In the genomic region with DNA sequence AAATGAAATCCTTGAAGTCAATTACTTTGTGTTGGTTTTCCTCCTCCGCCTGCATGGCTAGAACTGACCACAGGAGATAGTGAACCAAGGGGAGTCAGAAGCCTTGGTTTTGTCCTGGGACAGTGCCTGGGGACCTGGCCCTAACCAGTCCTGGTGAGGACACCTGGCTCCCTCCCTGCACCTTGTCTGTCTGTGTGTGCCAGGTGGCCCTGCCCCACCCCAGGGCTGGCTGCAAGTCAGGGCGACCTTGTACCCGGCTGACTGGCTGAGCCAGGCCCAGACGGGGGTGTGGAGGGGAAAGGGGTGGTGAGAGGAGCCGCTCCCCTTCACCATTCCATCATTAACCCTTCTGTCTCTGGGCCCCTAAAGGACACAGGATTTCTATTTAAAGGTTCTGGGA, we compare ENCODE assay signal across 16 cellular contexts. TPM values are rescaled to one million over a fixed set of nuclear protein-coding genes. Genes with fewer than 3 reads are reported as not detected.
A peak's percentile ranks its signal among the peaks of the same experiment; 100 is the strongest.
DNase-seq lines count a peak whose midpoint lies in the region; ATAC-seq and TF ChIP-seq lines count a peak whose summit lies in the region.
"Had no signal": no experiment of that assay in that cellular context is flagged by ENCODE, and none has a peak within 500 bp of the region (broad histone marks: within the 10 kb centered on the region; RNA-seq: fewer than 3 reads in every experiment).

No MANE protein-coding gene starts in this region.

- 46% methylated on average over 5 of the region's 5 CpGs for WGBS in hepatocyte (ENCODE audit: low lambda C conversion rate, missing lambda C conversion rate)
- 28% methylated on average over 5 of the region's 5 CpGs for WGBS in prostate gland
- WGBS in SK-N-SH (ENCODE audit: low lambda C conversion rate), result 88% methylated on average over 2 of the region's 5 CpGs

- no peak for TF ChIP-seq CTCF in RWPE1 (conservative IDR thresholded peaks at IDR 0.05; ENCODE audit: low read depth)
- TF ChIP-seq CTCF in hepatocyte (IDR thresholded peaks at IDR 0.05; ENCODE audit: poor library complexity), result no peak
- TF ChIP-seq CTCF in prostate gland (IDR thresholded peaks at IDR 0.05), result no peak
- no peak for TF ChIP-seq CTCF in GM13976 (IDR thresholded peaks at IDR 0.05; ENCODE audit: borderline replicate concordance, control extremely low read depth, extremely low read depth, insufficient read depth, missing control alignments)
- TF ChIP-seq CTCF in SK-N-SH (IDR thresholded peaks at IDR 0.05), result no peak

- H3K9me2 ChIP-seq in hepatocyte (replicated peaks; ENCODE audit: insufficient read depth) (no peaks in the 10 kb centered on the region), SK-N-SH (no peaks in the 10 kb centered on the region)

- TF ChIP-seq EP300 in SK-N-SH (IDR thresholded peaks at IDR 0.05; ENCODE audit: borderline replicate concordance in 1 of 2, low read depth in 1 of 2, low read length in 1 of 2), result no peak

- intact Hi-C loops in prostate gland (cut with DNase I), result no loop called here

- no peaks in the 10 kb centered on the region for H3K9me3 ChIP-seq in BLaER1 treated with 17β-estradiol and CSF1 and Interleukin-3, amounts not matched to agents 10 nM and 100 nM (replicated peaks in 1 of 11)
- H3K9me3 ChIP-seq in hepatocyte (ENCODE audit: low read depth) (no peaks in the 10 kb centered on the region), prostate gland (no peaks in the 10 kb centered on the region), SK-N-SH (no peaks in the 10 kb centered on the region)
- H3K9me3 ChIP-seq: gastroesophageal sphincter, psoas muscle had no signal

- peak; percentile 62 for TF ChIP-seq POLR2A in prostate gland (IDR thresholded peaks at IDR 0.05)

- H3K27ac ChIP-seq in BLaER1 treated with 17β-estradiol and CSF1 and Interleukin-3, amounts not matched to agents 10 nM and 100 nM, result no peak overlapping the region; a peak in 1 of 22 replicates
- H3K27ac ChIP-seq in RWPE1, result peak overlapping the region; percentile 77
- peak overlapping the region; percentile 27 for H3K27ac ChIP-seq in hepatocyte
- H3K27ac ChIP-seq in prostate gland, result peak overlapping the region; percentile 24 to 36
- no peak overlapping the region for H3K27ac ChIP-seq in SK-N-SH (ENCODE audit: low read depth in 2 of 2, low read length in 1 of 2)
- H3K27ac ChIP-seq: gastroesophageal sphincter had no signal

- peaks cover 4 to 14% (median 12%) of the 10 kb centered on the region in 11 experiments; a peak in 17 of 22 replicates for H3K36me3 ChIP-seq in BLaER1 treated with 17β-estradiol and CSF1 and Interleukin-3, amounts not matched to agents 10 nM and 100 nM
- H3K36me3 ChIP-seq in hepatocyte (replicated peaks; ENCODE audit: insufficient read depth, low read depth), result no peaks in the 10 kb centered on the region
- no peaks in the 10 kb centered on the region for H3K36me3 ChIP-seq in prostate gland
- peaks cover 3 to 8% of the 10 kb centered on the region in 2 experiments for H3K36me3 ChIP-seq in SK-N-SH (replicated peaks in 1 of 2; ENCODE audit: control insufficient read depth in 1 of 2, insufficient read depth in 2 of 2, low read length in 1 of 2)

- peaks cover 0 to 40% (median 11%) of the 10 kb centered on the region in 11 experiments; a peak in 13 of 22 replicates for H4K20me1 ChIP-seq in BLaER1 treated with 17β-estradiol and CSF1 and Interleukin-3, amounts not matched to agents 10 nM and 100 nM
- H4K20me1 ChIP-seq in hepatocyte (ENCODE audit: insufficient read depth, poor library complexity, severe bottlenecking) (no peaks in the 10 kb centered on the region), SK-N-SH (ENCODE audit: insufficient read depth) (no peaks in the 10 kb centered on the region)

- TF ChIP-seq RAD21 in SK-N-SH (IDR thresholded peaks at IDR 0.05; ENCODE audit: low read length), result no peak

- DNase-seq in RWPE1 (ENCODE audit: low spot score) (no peak), hepatocyte (ENCODE audit: low spot score) (no peak), prostate gland (ENCODE audit: low spot score) (peak; percentile 48), GM13976 (ENCODE audit: low spot score) (no peak), GOT3 (lab: John Stamatoyannopoulos, UW) (no peak), SK-N-SH (no peak)
- DNase-seq: activated CD8-positive, alpha-beta memory T cell treated with anti-CD3 and anti-CD28 coated beads, Interleukin-2, amount 50 U/mL, for 4 hours; COR-L47; NCI-H2029 treated with DMSO at 0.1 percent for 48 hours; NCI-H774; psoas muscle; T-helper 17 cell had no signal

- H2AFZ ChIP-seq in hepatocyte (no peak overlapping the region), SK-N-SH (ENCODE audit: low read depth) (no peak overlapping the region)

- H3K27me3 ChIP-seq in BLaER1 treated with 17β-estradiol and CSF1 and Interleukin-3, amounts not matched to agents 10 nM and 100 nM, result peaks cover 0 to 9% (median 0%) of the 10 kb centered on the region in 11 experiments; a peak in 3 of 22 replicates
- no peaks in the 10 kb centered on the region for H3K27me3 ChIP-seq in hepatocyte
- H3K27me3 ChIP-seq in prostate gland (replicated peaks; ENCODE audit: insufficient read depth), result no peaks in the 10 kb centered on the region
- H3K27me3 ChIP-seq in SK-N-SH (ENCODE audit: insufficient read depth), result no peaks in the 10 kb centered on the region
- H3K27me3 ChIP-seq: gastroesophageal sphincter had no signal

- POLR2A ChIA-PET in RWPE1 (lab: Yijun Ruan, JAX; ENCODE audit: low non-redundant PET) (no interaction called here), SK-N-SH (lab: Yijun Ruan, JAX) (no interaction called here)

- peaks cover 20% of the 10 kb centered on the region for H3F3A ChIP-seq in SK-N-SH (replicated peaks; ENCODE audit: insufficient read depth)

- H3K79me2 ChIP-seq in hepatocyte (no peaks in the 10 kb centered on the region), SK-N-SH (ENCODE audit: insufficient read depth) (no peaks in the 10 kb centered on the region)

- CTCF ChIA-PET in RWPE1 (lab: Yijun Ruan, JAX), result no interaction called here
- CTCF ChIA-PET in SK-N-SH (lab: Yijun Ruan, JAX), result interaction anchor here (0.9 to 10.6 kb wide), 4 partner anchors 12 to 17 kb away, joined by 3 to 94 read pairs (median 18); no protein-coding TSS in a partner anchor

- no peak overlapping the region for H3K4me3 ChIP-seq in BLaER1 treated with 17β-estradiol and CSF1 and Interleukin-3, amounts not matched to agents 10 nM and 100 nM
- H3K4me3 ChIP-seq in hepatocyte (no peak overlapping the region), prostate gland (no peak overlapping the region), SK-N-SH (ENCODE audit: low read depth in 2 of 2, low read length in 1 of 2) (no peak overlapping the region)
- H3K4me3 ChIP-seq: gastroesophageal sphincter, psoas muscle had no signal

- peak overlapping the region in 1 of 11 experiments; percentile 4; a peak in 2 of 22 replicates for H3K9ac ChIP-seq in BLaER1 treated with 17β-estradiol and CSF1 and Interleukin-3, amounts not matched to agents 10 nM and 100 nM
- H3K9ac ChIP-seq in SK-N-SH, result no peak overlapping the region

- ATAC-seq in HG02981 (IDR thresholded peaks at IDR 0.05; ENCODE audit: unreplicated experiment), result no peak
- ATAC-seq: activated CD4-positive, CD25-positive, alpha-beta regulatory T cell treated with anti-CD3 and anti-CD28 coated beads, Interleukin-2, amount 50 U/mL, for 24 hours; gastroesophageal sphincter; T-helper 17 cell had no signal

- in situ Hi-C loops in GM13976 (cut with MboI; ENCODE audit: low sequenced_read_pairs, unreplicated experiment), result no loop called here

- peak overlapping the region; percentile 57 to 100 (median 99) for H3K4me2 ChIP-seq in BLaER1 treated with 17β-estradiol and CSF1 and Interleukin-3, amounts not matched to agents 10 nM and 100 nM
- H3K4me2 ChIP-seq in hepatocyte (no peak overlapping the region), SK-N-SH (no peak overlapping the region)

- peaks cover 42 to 50% (median 47%) of the 10 kb centered on the region in 10 experiments for H3K4me1 ChIP-seq in BLaER1 treated with 17β-estradiol and CSF1 and Interleukin-3, amounts not matched to agents 10 nM and 100 nM
- H3K4me1 ChIP-seq in hepatocyte (ENCODE audit: insufficient read depth), result peaks cover 16% of the 10 kb centered on the region
- peaks cover 7% of the 10 kb centered on the region for H3K4me1 ChIP-seq in prostate gland (replicated peaks)
- peaks cover 6 to 32% of the 10 kb centered on the region in 2 experiments; a peak in 1 of 4 replicates for H3K4me1 ChIP-seq in SK-N-SH (ENCODE audit: control insufficient read depth in 1 of 2, insufficient read depth in 2 of 2, low read depth in 1 of 2, low read length in 1 of 2)

TF ChIP-seq in SK-N-SH, 30 proteins besides CTCF, POLR2A, EP300 and RAD21:
- TF ChIP-seq TAF1 (IDR thresholded peaks at IDR 0.05; ENCODE audit: borderline replicate concordance, low read depth, low read length) (no peak), SMC3 (IDR thresholded peaks at IDR 0.05; ENCODE audit: low read depth, low read length) (no peak), RCOR1 (IDR thresholded peaks at IDR 0.05; ENCODE audit: low read length) (no peak), CHD2 (IDR thresholded peaks at IDR 0.05; ENCODE audit: low read length, partially characterized antibody) (no peak), RXRA (IDR thresholded peaks at IDR 0.05; ENCODE audit: borderline replicate concordance, low read depth) (no peak), MXI1 (IDR thresholded peaks at IDR 0.05; ENCODE audit: low read depth, low read length) (no peak), EZH2phosphoT487 (IDR thresholded peaks at IDR 0.05; ENCODE audit: borderline replicate concordance, low read depth) (no peak), FOSL2 (IDR thresholded peaks at IDR 0.05; ENCODE audit: borderline replicate concordance, low read depth) (no peak)

RNA-seq across cellular contexts. Expression of gene RAPGEFL1, which starts 3.4 kb away (rescaled TPM):
- total RNA-seq in hepatocyte (4.0 and 4.9 TPM in 2 replicates), prostate gland (10 to 100 TPM; 14.2 to 25.1 TPM)
- polyA plus RNA-seq in hepatocyte (4.2 and 6.0 TPM in 2 replicates), SK-N-SH (2012; rRNA removed) (5.9 and 6.0 TPM in 2 replicates)
- polyA plus RNA-seq in SK-N-SH (2012; cell fraction: cytosol; rRNA removed), result 2.0 and 2.3 TPM in 2 replicates
- polyA plus RNA-seq in SK-N-SH (2012; cell fraction: nucleus; rRNA removed), result 33.2 and 55.8 TPM in 2 replicates

RNA-seq across cellular contexts. Expression of gene WIPF2, which starts 38.4 kb away (rescaled TPM):
- total RNA-seq in hepatocyte, result 10.3 and 12.6 TPM in 2 replicates
- 23.8 and 24.2 TPM in 2 replicates for polyA plus RNA-seq in hepatocyte
- total RNA-seq in prostate gland, result 10 to 100 TPM; 12.6 to 27.0 TPM
- 5.9 and 6.8 TPM in 2 replicates for polyA plus RNA-seq in SK-N-SH (2012; rRNA removed)
- polyA plus RNA-seq in SK-N-SH (2012; cell fraction: cytosol; rRNA removed), result 6.2 and 6.6 TPM in 2 replicates
- polyA plus RNA-seq in SK-N-SH (2012; cell fraction: nucleus; rRNA removed), result 8.3 and 9.1 TPM in 2 replicates

RNA-seq across cellular contexts. Expression of gene CASC3, which starts 40.4 kb away (rescaled TPM):
- 26.7 and 30.2 TPM in 2 replicates for total RNA-seq in hepatocyte
- 33.0 and 37.5 TPM in 2 replicates for polyA plus RNA-seq in hepatocyte
- 10 to 100 TPM; 59.8 to 94.3 TPM for total RNA-seq in prostate gland
- 28.0 and 30.4 TPM in 2 replicates for polyA plus RNA-seq in SK-N-SH (2012; rRNA removed)
- 20.8 and 21.3 TPM in 2 replicates for polyA plus RNA-seq in SK-N-SH (2012; cell fraction: cytosol; rRNA removed)
- polyA plus RNA-seq in SK-N-SH (2012; cell fraction: nucleus; rRNA removed), result 74.7 and 122 TPM in 2 replicates

RNA-seq across cellular contexts. Expression of gene MSL1, which starts 58.9 kb away (rescaled TPM):
- total RNA-seq in hepatocyte (71.9 and 81.6 TPM in 2 replicates), prostate gland (100 to 1,000 TPM in 1 of 2 donors, 10 to 100 TPM in 1; 77.0 to 112 TPM)
- polyA plus RNA-seq in hepatocyte (26.7 and 31.4 TPM in 2 replicates), SK-N-SH (2012; rRNA removed) (30.2 and 39.8 TPM in 2 replicates)
- 32.5 and 37.5 TPM in 2 replicates for polyA plus RNA-seq in SK-N-SH (2012; cell fraction: cytosol; rRNA removed)
- 55.2 and 97.3 TPM in 2 replicates for polyA plus RNA-seq in SK-N-SH (2012; cell fraction: nucleus; rRNA removed)

Comparison
In these comparisons a context has a peak if more than half of its experiments do, and no peak if none do; other contexts are left out.
1. H3K27ac ChIP-seq: peak in RWPE1 (single experiment), hepatocyte (single experiment) and prostate gland (2 of 2); none in BLaER1 treated with 17β-estradiol and CSF1 and Interleukin-3, amounts not matched to agents 10 nM and 100 nM (0 of 11) and SK-N-SH (0 of 2).
2. H3K4me2 ChIP-seq: peak in BLaER1 treated with 17β-estradiol and CSF1 and Interleukin-3, amounts not matched to agents 10 nM and 100 nM (11 of 11); none in hepatocyte (single experiment) and SK-N-SH (single experiment).